In the genomic region with DNA sequence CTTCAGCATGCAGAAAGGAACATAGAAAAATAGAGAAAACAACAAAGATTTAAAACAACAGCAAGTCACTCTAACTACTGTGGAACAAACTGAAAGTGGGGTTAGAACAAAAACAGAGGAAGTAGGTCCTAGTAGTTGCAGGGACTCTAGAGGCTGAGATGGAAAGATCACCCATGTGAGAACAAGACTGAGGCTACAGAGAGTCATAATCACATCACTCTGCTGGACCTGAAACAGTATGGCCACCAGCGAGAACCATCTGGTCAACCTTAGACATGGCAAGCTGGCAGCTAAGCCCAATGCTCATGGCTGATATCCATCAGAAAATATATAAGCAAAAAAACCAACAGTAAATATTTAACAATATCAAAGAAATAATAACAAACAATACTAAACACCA, we compare ENCODE assay signal across 16 cellular contexts.
A peak's percentile ranks its signal among the peaks of the same experiment; 100 is the strongest.
DNase-seq lines count a peak whose midpoint lies in the region; ATAC-seq lines count a peak whose summit lies in the region.
"Had no signal": no experiment of that assay in that cellular context is flagged by ENCODE, and none has a peak within 500 bp of the region (broad histone marks: within the 10 kb centered on the region; RNA-seq: fewer than 3 reads in every experiment).

No MANE protein-coding gene starts in this region.

- DNase-seq in DMS 273 (lab: John Stamatoyannopoulos, UW; ENCODE audit: unreplicated experiment) (peak; percentile 5), DMS 273 treated with DMSO at 0.1 percent for 48 hours (lab: John Stamatoyannopoulos, UW) (no peak), NAMALWA (ENCODE audit: low spot score) (peak; percentile 32), epithelial cell of prostate (ENCODE audit: low read depth, low spot score) (no peak)
- no peak for DNase-seq in stimulated activated CD4-positive, alpha-beta T cell treated with anti-CD3 and anti-CD28 coated beads, Interleukin-4, amount 100 ng/mL, for 1 hour
- DNase-seq: CD4-positive, CD25-positive, alpha-beta regulatory T cell; CD8-positive, alpha-beta memory T cell; DMS153; DMS79 treated with DMSO at 0.1 percent for 48 hours; GF-D8; GM23248; KG1 had no signal

- H3K27ac ChIP-seq in epithelial cell of prostate = peak overlapping the region; percentile 24
- H3K27ac ChIP-seq: 22Rv1; BLaER1 treated with 17β-estradiol and CSF1 and Interleukin-3, amounts not matched to agents 10 nM and 100 nM; GM23248 had no signal

- ATAC-seq in GM19455 (IDR thresholded peaks at IDR 0.05; ENCODE audit: unreplicated experiment) (no peak), GM18870 (IDR thresholded peaks at IDR 0.05; ENCODE audit: unreplicated experiment) (no peak)

Comparison
In these comparisons a context has a peak if more than half of its experiments do, and no peak if none do; other contexts are left out.
1. DNase-seq: peak in DMS 273 (single experiment) and NAMALWA (single experiment); none in DMS 273 treated with DMSO at 0.1 percent for 48 hours (single experiment), epithelial cell of prostate (single experiment) and stimulated activated CD4-positive, alpha-beta T cell treated with anti-CD3 and anti-CD28 coated beads, Interleukin-4, amount 100 ng/mL, for 1 hour (single experiment).